In genomic region chr6:105650367-105650766, GRCh38 we compare ENCODE assay signal across 22 cellular contexts.
DNase-seq lines count a peak whose midpoint lies in the region; ATAC-seq lines count a peak whose summit lies in the region.
"Had no signal": no experiment of that assay in that cellular context is flagged by ENCODE, and none has a peak within 500 bp of the region (broad histone marks: within the 10 kb centered on the region; RNA-seq: fewer than 3 reads in every experiment).

No MANE protein-coding gene starts in this region.

- H3K9me3 Mint-ChIP-seq in activated CD8-positive, alpha-beta memory T cell treated with anti-CD3 and anti-CD28 coated beads, Interleukin-2, amount 10 ng/mL, durations not matched to agents 7 days and 5 days (ENCODE audit: low read depth): peaks cover 4% of the 10 kb centered on the region
- no peaks in the 10 kb centered on the region for H3K9me3 Mint-ChIP-seq in CD8-positive, alpha-beta memory T cell
- H3K9me3 Mint-ChIP-seq in activated T-helper 2 cell treated with anti-CD3 and anti-CD28 coated beads, Interferon-gamma antibody, Interleukin-2, Interleukin-4, amounts not matched to agents 10 μg/mL and 5 μg/mL and 100 μg/mL, durations not matched to agents 14 hours and 24 hours and 36 hours: peaks cover 14% of the 10 kb centered on the region
- peaks cover 4% of the 10 kb centered on the region for H3K9me3 Mint-ChIP-seq in natural killer cell treated with Interleukin-12 subunit alpha and Interleukin-12 subunit beta and Interleukin-15 and Interleukin-18, amount 100 ng/mL, for 72 hours

- peaks cover 57% of the 10 kb centered on the region for H3K4me1 ChIP-seq in CD8-positive, alpha-beta memory T cell (ENCODE audit: insufficient read depth, low read length)

- no peaks in the 10 kb centered on the region for H3K36me3 ChIP-seq in CD8-positive, alpha-beta memory T cell (ENCODE audit: insufficient read depth, low read length)

- H3K27me3 Mint-ChIP-seq in activated CD8-positive, alpha-beta memory T cell treated with anti-CD3 and anti-CD28 coated beads, Interleukin-2, amount 10 ng/mL, durations not matched to agents 7 days and 5 days: no peaks in the 10 kb centered on the region
- H3K27me3 Mint-ChIP-seq in CD8-positive, alpha-beta memory T cell: no peaks in the 10 kb centered on the region
- no peaks in the 10 kb centered on the region for H3K27me3 Mint-ChIP-seq in activated T-helper 2 cell treated with anti-CD3 and anti-CD28 coated beads, Interferon-gamma antibody, Interleukin-2, Interleukin-4, amounts not matched to agents 10 μg/mL and 5 μg/mL and 100 μg/mL, durations not matched to agents 14 hours and 24 hours and 36 hours (ENCODE audit: low read depth)
- H3K27me3 Mint-ChIP-seq in natural killer cell treated with Interleukin-12 subunit alpha and Interleukin-12 subunit beta and Interleukin-15 and Interleukin-18, amount 100 ng/mL, for 72 hours: no peaks in the 10 kb centered on the region

- POLR2A ChIA-PET in CD8-positive, alpha-beta memory T cell (lab: Charles Lee): interaction anchor here (0.7 kb wide), 1 partner anchor 61 kb away, joined by 5 read pairs; no protein-coding TSS in a partner anchor

- ATAC-seq in activated CD8-positive, alpha-beta memory T cell treated with anti-CD3 and anti-CD28 coated beads, Interleukin-2, amount 10 ng/mL, durations not matched to agents 7 days and 5 days: no peak
- no peak for ATAC-seq in natural killer cell treated with Interleukin-12 subunit alpha and Interleukin-12 subunit beta and Interleukin-15 and Interleukin-18, amount 100 ng/mL, for 72 hours
- no peak for ATAC-seq in HG03108 (IDR thresholded peaks at IDR 0.05; ENCODE audit: unreplicated experiment)
- ATAC-seq: A549, Right ventricle myocardium inferior had no signal

- no peak overlapping the region for H3K4me3 Mint-ChIP-seq in activated CD8-positive, alpha-beta memory T cell treated with anti-CD3 and anti-CD28 coated beads, Interleukin-2, amount 10 ng/mL, durations not matched to agents 7 days and 5 days
- peak overlapping the region in 6 of 7 donors; percentile 2 to 56 (median 32) for H3K4me3 Mint-ChIP-seq in CD8-positive, alpha-beta memory T cell
- H3K4me3 Mint-ChIP-seq in activated T-helper 2 cell treated with anti-CD3 and anti-CD28 coated beads, Interferon-gamma antibody, Interleukin-2, Interleukin-4, amounts not matched to agents 10 μg/mL and 5 μg/mL and 100 μg/mL, durations not matched to agents 14 hours and 24 hours and 36 hours (ENCODE audit: low read depth): no peak overlapping the region
- no peak overlapping the region for H3K4me3 Mint-ChIP-seq in natural killer cell treated with Interleukin-12 subunit alpha and Interleukin-12 subunit beta and Interleukin-15 and Interleukin-18, amount 100 ng/mL, for 72 hours
- H3K4me3 Mint-ChIP-seq: B cell, CD14-positive monocyte had no signal

- CTCF ChIA-PET in activated CD8-positive, alpha-beta memory T cell treated with anti-CD3 and anti-CD28 coated beads, Interleukin-2, amount 10 ng/mL, durations not matched to agents 7 days and 5 days (lab: Charles Lee): interaction anchor here (1.2 kb wide), 2 partner anchors 148 to 197 kb away, joined by 3 read pairs; no protein-coding TSS in a partner anchor
- CTCF ChIA-PET in CD8-positive, alpha-beta memory T cell (lab: Charles Lee): no interaction called here

- H3K9me3 ChIP-seq in CD8-positive, alpha-beta memory T cell (ENCODE audit: low read length): no peaks in the 10 kb centered on the region
- H3K9me3 ChIP-seq: A549 had no signal

- no peaks in the 10 kb centered on the region for H3K27me3 ChIP-seq in CD8-positive, alpha-beta memory T cell (ENCODE audit: insufficient read depth, low read length, poor library complexity, severe bottlenecking)

- H3K4me3 ChIP-seq in CD8-positive, alpha-beta memory T cell (ENCODE audit: low read length): no peak overlapping the region
- H3K4me3 ChIP-seq: A549 had no signal

- H3K27ac ChIP-seq in CD8-positive, alpha-beta memory T cell (ENCODE audit: low read depth, low read length): no peak overlapping the region
- H3K27ac ChIP-seq: A549 had no signal

- H3K27ac Mint-ChIP-seq in activated CD8-positive, alpha-beta memory T cell treated with anti-CD3 and anti-CD28 coated beads, Interleukin-2, amount 10 ng/mL, durations not matched to agents 7 days and 5 days: peak overlapping the region; percentile 48
- peak overlapping the region; percentile 1 to 74 (median 56) for H3K27ac Mint-ChIP-seq in CD8-positive, alpha-beta memory T cell
- peak overlapping the region; percentile 59 for H3K27ac Mint-ChIP-seq in activated T-helper 2 cell treated with anti-CD3 and anti-CD28 coated beads, Interferon-gamma antibody, Interleukin-2, Interleukin-4, amounts not matched to agents 10 μg/mL and 5 μg/mL and 100 μg/mL, durations not matched to agents 14 hours and 24 hours and 36 hours
- H3K27ac Mint-ChIP-seq in natural killer cell treated with Interleukin-12 subunit alpha and Interleukin-12 subunit beta and Interleukin-15 and Interleukin-18, amount 100 ng/mL, for 72 hours: peak overlapping the region; percentile 85 to 94
- H3K27ac Mint-ChIP-seq: B cell, CD14-positive monocyte had no signal

- no peak for DNase-seq in activated CD8-positive, alpha-beta memory T cell treated with anti-CD3 and anti-CD28 coated beads, Interleukin-2, amount 10 ng/mL, durations not matched to agents 7 days and 5 days
- DNase-seq in activated CD8-positive, alpha-beta memory T cell treated with anti-CD3 and anti-CD28 coated beads, Interleukin-2, amount 50 U/mL, for 4 hours: no peak
- peak in 1 of 5 donors; percentile 5 for DNase-seq in CD8-positive, alpha-beta memory T cell
- DNase-seq in activated T-helper 2 cell treated with anti-CD3 and anti-CD28 coated beads, Interferon-gamma antibody, Interleukin-2, Interleukin-4, amounts not matched to agents 10 μg/mL and 5 μg/mL and 100 μg/mL, durations not matched to agents 14 hours and 24 hours and 36 hours (ENCODE audit: low spot score): no peak
- DNase-seq in natural killer cell treated with Interleukin-12 subunit alpha and Interleukin-12 subunit beta and Interleukin-15 and Interleukin-18, amount 100 ng/mL, for 72 hours (ENCODE audit: low spot score): no peak
- no peak for DNase-seq in globus pallidus (ENCODE audit: low spot score)
- no peak for DNase-seq in effector CD8-positive, alpha-beta T cell (lab: John Stamatoyannopoulos, UW)
- DNase-seq: GOT3, HCEC 1CT, KBM-7, MM.1S, NCI-H1048, NCI-H1417 treated with DMSO at 0.1 percent for 48 hours, NCI-H187, NCI-H446 treated with DMSO at 0.1 percent for 48 hours, NCI-H526 treated with DMSO at 0.1 percent for 48 hours, OCI-M1 had no signal

- intact Hi-C loops in activated T-helper 2 cell treated with anti-CD3 and anti-CD28 coated beads, Interferon-gamma antibody, Interleukin-2, Interleukin-4, amounts not matched to agents 10 μg/mL and 5 μg/mL and 100 μg/mL, durations not matched to agents 14 hours and 24 hours and 36 hours (cut with micrococcal nuclease): no loop called here

- peaks cover 52% of the 10 kb centered on the region for H3K36me3 Mint-ChIP-seq in activated CD8-positive, alpha-beta memory T cell treated with anti-CD3 and anti-CD28 coated beads, Interleukin-2, amount 10 ng/mL, durations not matched to agents 7 days and 5 days
- H3K36me3 Mint-ChIP-seq in CD8-positive, alpha-beta memory T cell: peaks cover 0 to 8% (median 0%) of the 10 kb centered on the region in 3 donors
- peaks cover 7% of the 10 kb centered on the region for H3K36me3 Mint-ChIP-seq in activated T-helper 2 cell treated with anti-CD3 and anti-CD28 coated beads, Interferon-gamma antibody, Interleukin-2, Interleukin-4, amounts not matched to agents 10 μg/mL and 5 μg/mL and 100 μg/mL, durations not matched to agents 14 hours and 24 hours and 36 hours (ENCODE audit: low read depth)
- H3K36me3 Mint-ChIP-seq in natural killer cell treated with Interleukin-12 subunit alpha and Interleukin-12 subunit beta and Interleukin-15 and Interleukin-18, amount 100 ng/mL, for 72 hours: no peaks in the 10 kb centered on the region
- H3K36me3 Mint-ChIP-seq: CD14-positive monocyte had no signal

- peaks cover 68% of the 10 kb centered on the region for H3K4me1 Mint-ChIP-seq in activated CD8-positive, alpha-beta memory T cell treated with anti-CD3 and anti-CD28 coated beads, Interleukin-2, amount 10 ng/mL, durations not matched to agents 7 days and 5 days
- H3K4me1 Mint-ChIP-seq in CD8-positive, alpha-beta memory T cell: peaks cover 63 to 88% (median 79%) of the 10 kb centered on the region in 3 donors
- H3K4me1 Mint-ChIP-seq in activated T-helper 2 cell treated with anti-CD3 and anti-CD28 coated beads, Interferon-gamma antibody, Interleukin-2, Interleukin-4, amounts not matched to agents 10 μg/mL and 5 μg/mL and 100 μg/mL, durations not matched to agents 14 hours and 24 hours and 36 hours (ENCODE audit: low read depth): peaks cover 64% of the 10 kb centered on the region
- peaks cover 57 to 64% of the 10 kb centered on the region in 2 donors for H3K4me1 Mint-ChIP-seq in natural killer cell treated with Interleukin-12 subunit alpha and Interleukin-12 subunit beta and Interleukin-15 and Interleukin-18, amount 100 ng/mL, for 72 hours (ENCODE audit: low read depth in 2 of 2)
- H3K4me1 Mint-ChIP-seq: B cell had no signal

Comparison
In these comparisons a context has a peak if more than half of its experiments do, and no peak if none do; other contexts are left out.
1. H3K4me3 Mint-ChIP-seq: peak in CD8-positive, alpha-beta memory T cell (6 of 7); none in activated CD8-positive, alpha-beta memory T cell treated with anti-CD3 and anti-CD28 coated beads, Interleukin-2, amount 10 ng/mL, durations not matched to agents 7 days and 5 days (single experiment), activated T-helper 2 cell treated with anti-CD3 and anti-CD28 coated beads, Interferon-gamma antibody, Interleukin-2, Interleukin-4, amounts not matched to agents 10 μg/mL and 5 μg/mL and 100 μg/mL, durations not matched to agents 14 hours and 24 hours and 36 hours (single experiment) and natural killer cell treated with Interleukin-12 subunit alpha and Interleukin-12 subunit beta and Interleukin-15 and Interleukin-18, amount 100 ng/mL, for 72 hours (single experiment).
2. Peak in every context shown above with its lines, with median percentiles within 50 percentile points of each other: H3K27ac Mint-ChIP-seq.